In the genomic region with DNA sequence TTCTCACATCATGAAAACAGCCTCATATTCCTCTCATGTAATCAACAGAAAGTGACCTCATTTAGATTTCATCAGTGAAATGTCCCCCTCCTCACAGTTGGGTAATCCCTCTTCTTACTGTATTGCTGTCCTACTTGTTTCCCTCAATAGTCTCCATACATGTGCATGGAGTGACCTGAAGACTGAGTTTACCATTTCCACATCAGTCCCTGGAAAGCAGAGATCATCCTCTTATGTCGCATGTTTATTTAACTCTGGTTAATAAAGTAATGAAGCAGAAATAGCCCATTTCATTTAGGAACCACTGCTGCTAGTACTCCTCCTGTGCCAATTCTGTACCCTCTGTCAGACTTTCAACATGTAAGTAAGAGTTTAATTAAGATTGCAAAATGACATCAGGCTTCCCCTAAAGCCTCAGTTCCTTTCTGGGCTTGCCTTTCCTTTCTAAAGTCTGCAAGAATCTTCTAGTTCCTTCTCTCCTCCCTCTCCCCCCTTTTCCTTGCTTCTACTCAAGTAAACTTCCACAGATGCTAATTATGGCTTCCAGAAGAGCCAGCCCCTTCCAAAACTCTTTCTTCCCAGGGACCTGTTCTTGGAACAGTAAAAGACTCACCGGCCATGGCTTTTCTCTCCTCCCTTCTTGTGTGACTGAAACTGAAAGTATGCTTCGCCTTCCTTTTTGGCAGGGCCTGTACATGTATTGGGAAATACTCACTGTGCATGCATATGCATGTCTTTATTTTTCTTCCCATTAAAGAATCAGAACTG, we compare ENCODE assay signal across 8 cellular contexts. TPM values are rescaled to one million over a fixed set of nuclear protein-coding genes. Genes with fewer than 3 reads are reported as not detected.
DNase-seq lines count a peak whose midpoint lies in the region; ATAC-seq and TF ChIP-seq lines count a peak whose summit lies in the region.
"Not testable (repeated sequence)": the region's sequence is repeated elsewhere in the genome, so short reads cannot be mapped to it uniquely, and the experiment has no call there.

A gene (minus strand): TSS at position 651 of the 768 bp plus-strand sequence. CDS start 31 bp downstream, at position 620.

- H3K27ac ChIP-seq in sigmoid colon: peak within 1 kb of the TSS; percentile 48 to 74 (median 72)

- not testable (repeated sequence) for H3K9me3 ChIP-seq in sigmoid colon

- 11 to 15% methylated on average over 3 of the region's 3 CpGs for WGBS in sigmoid colon, 2 donors

- peak; percentile 48 for DNase-seq in AG08396 (ENCODE audit: low spot score)
- peak; percentile 64 for DNase-seq in LHCN-M2 (ENCODE audit: low read depth)
- DNase-seq in activated CD4-positive, alpha-beta T cell treated with anti-CD3 and anti-CD28 coated beads for 4 hours: peak; percentile 24 to 32
- not testable (repeated sequence) for DNase-seq in central memory CD8-positive, alpha-beta T cell (ENCODE audit: low spot score in 2 of 2)
- peak; percentile 92 for DNase-seq in iris pigment epithelial cell (ENCODE audit: low read depth)
- DNase-seq in sigmoid colon: peak; percentile 79

- H3K4me1 Mint-ChIP-seq in central memory CD8-positive, alpha-beta T cell: peaks cover 42% of the 10 kb centered on the region

- ATAC-seq in GM18873 (IDR thresholded peaks at IDR 0.05; ENCODE audit: low FRiP score, unreplicated experiment) (peak; percentile 90), HG02840 (IDR thresholded peaks at IDR 0.05; ENCODE audit: low FRiP score, unreplicated experiment) (peak; percentile 95)
- ATAC-seq in central memory CD8-positive, alpha-beta T cell (replicated peaks; ENCODE audit: extremely low read depth, poor library complexity, severe bottlenecking): peak; percentile 76

- H3K4me3 Mint-ChIP-seq in central memory CD8-positive, alpha-beta T cell: peak within 1 kb of the TSS; percentile 86

- H3K27ac Mint-ChIP-seq in central memory CD8-positive, alpha-beta T cell (ENCODE audit: low read depth): peak within 1 kb of the TSS; percentile 91

- H3K4me1 ChIP-seq in sigmoid colon: peaks cover 0 to 13% (median 8%) of the 10 kb centered on the region in 4 donors

- TF ChIP-seq CTCF in sigmoid colon (IDR thresholded peaks at IDR 0.05): not testable (repeated sequence)

- not testable (repeated sequence) for TF ChIP-seq EP300 in sigmoid colon (IDR thresholded peaks at IDR 0.05)

- H3K36me3 ChIP-seq in sigmoid colon: not testable (repeated sequence)

- not testable (repeated sequence) for H3K27me3 ChIP-seq in sigmoid colon

- peaks cover 24% of the 10 kb centered on the region for H3K36me3 Mint-ChIP-seq in central memory CD8-positive, alpha-beta T cell (ENCODE audit: insufficient read depth)

- peak within 1 kb of the TSS in 3 of 4 donors; percentile 36 for H3K4me3 ChIP-seq in sigmoid colon

- peak in 1 of 2 donors; percentile 30 for TF ChIP-seq POLR2A in sigmoid colon (IDR thresholded peaks at IDR 0.05)

- not testable (repeated sequence) for H3K9me3 Mint-ChIP-seq in central memory CD8-positive, alpha-beta T cell

- H3K27me3 Mint-ChIP-seq in central memory CD8-positive, alpha-beta T cell: not testable (repeated sequence)

- intact Hi-C loops in sigmoid colon (cut with DNase I): not testable (repeated sequence)

RNA-seq across cellular contexts. Expression of the gene that starts here (rescaled TPM):
- total RNA-seq in LHCN-M2 (2014; rRNA removed): 4.4 and 6.5 TPM in 2 replicates
- polyA plus RNA-seq in LHCN-M2 (2012): 4.4 TPM
- total RNA-seq in sigmoid colon: 10 to 100 TPM in 2 of 4 donors, 1 to 10 TPM in 2; 8.3 to 14.3 (median 11.6) TPM
- polyA plus RNA-seq in sigmoid colon: 100 to 1,000 TPM in 1 of 3 donors, 10 to 100 TPM in 2; 35.4 to 192 (median 43.2) TPM
